In the genomic region with DNA sequence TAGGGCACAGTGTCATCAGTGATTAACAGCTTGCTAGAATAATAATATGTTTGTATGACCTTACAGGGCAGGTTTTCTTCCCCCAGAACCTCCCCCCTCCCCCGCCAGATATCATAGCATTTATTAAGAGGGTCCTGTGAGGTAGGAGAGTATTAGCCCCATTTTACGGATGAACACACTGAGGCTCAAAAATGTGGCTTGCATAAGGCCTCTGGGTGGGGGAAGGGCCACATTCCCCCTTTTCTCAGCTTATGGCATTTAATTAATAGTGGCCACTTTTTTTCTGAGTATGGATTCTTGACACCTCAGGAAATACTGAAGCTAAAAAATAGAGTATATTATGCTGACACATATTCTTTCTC, we compare ENCODE assay signal across 9 cellular contexts. TPM values are rescaled to one million over a fixed set of nuclear protein-coding genes. Genes with fewer than 3 reads are reported as not detected.
DNase-seq lines count a peak whose midpoint lies in the region; ATAC-seq and TF ChIP-seq lines count a peak whose summit lies in the region.
"Had no signal": no experiment of that assay in that cellular context is flagged by ENCODE, and none has a peak within 500 bp of the region (broad histone marks: within the 10 kb centered on the region; RNA-seq: fewer than 3 reads in every experiment).

No MANE protein-coding gene starts in this region.

- H3K27ac ChIP-seq in right atrium auricular region (peak overlapping the region; percentile 95 to 96), mucosa of rectum (ENCODE audit: low read depth in 2 of 2, low read length in 2 of 2) (peak overlapping the region; percentile 77 to 80), urinary bladder (ENCODE audit: low read depth) (peak overlapping the region; percentile 19)

- DNase-seq in right atrium auricular region (ENCODE audit: low spot score) (no peak), left ventricle myocardium superior (no peak), choroid plexus epithelial cell (ENCODE audit: low read depth) (no peak), HUDEP-2 (lab: John Stamatoyannopoulos, UW; ENCODE audit: unreplicated experiment in 76 of 76) (no peak), SKM-1 treated with dmso at 0.1 percent for 144 hours (lab: John Stamatoyannopoulos, UW; ENCODE audit: unreplicated experiment) (no peak)
- DNase-seq: DND-41 had no signal

- TF ChIP-seq CTCF in right atrium auricular region (IDR thresholded peaks at IDR 0.05), result no peak
- no peak for TF ChIP-seq CTCF in choroid plexus epithelial cell (conservative IDR thresholded peaks at IDR 0.05; ENCODE audit: low read depth, low read length)

- H3K36me3 ChIP-seq in right atrium auricular region (no peaks in the 10 kb centered on the region), mucosa of rectum (ENCODE audit: control insufficient read depth in 2 of 2, insufficient read depth in 2 of 2, low read length in 2 of 2) (no peaks in the 10 kb centered on the region), urinary bladder (ENCODE audit: insufficient read depth) (no peaks in the 10 kb centered on the region)

- H3K9me3 ChIP-seq in right atrium auricular region, result no peaks in the 10 kb centered on the region
- H3K9me3 ChIP-seq in mucosa of rectum (ENCODE audit: control insufficient read depth in 2 of 2, low read length in 2 of 2), result no peaks in the 10 kb centered on the region

- intact Hi-C loops in left ventricle myocardium superior (cut with micrococcal nuclease), result loop anchor here (10.0 kb wide), 2 partner anchors 57 to 63 kb away; no protein-coding TSS in a partner anchor

- 78% methylated on average over 2 of the region's 2 CpGs for WGBS in urinary bladder

- ATAC-seq in left ventricle myocardium superior (no peak), GM18858 (IDR thresholded peaks at IDR 0.05; ENCODE audit: unreplicated experiment) (no peak)

- peaks cover 0 to 60% of the 10 kb centered on the region in 2 donors for H3K4me1 ChIP-seq in right atrium auricular region
- H3K4me1 ChIP-seq in mucosa of rectum (ENCODE audit: control insufficient read depth in 2 of 2, insufficient read depth in 2 of 2, low read length in 2 of 2), result peaks cover 5 to 6% of the 10 kb centered on the region in 2 donors
- H3K4me1 ChIP-seq in urinary bladder (ENCODE audit: insufficient read depth), result no peaks in the 10 kb centered on the region

- H3K4me3 ChIP-seq in right atrium auricular region (peak overlapping the region; percentile 83 to 89), choroid plexus epithelial cell (ENCODE audit: low read depth, low read length) (peak overlapping the region; percentile 91), mucosa of rectum (ENCODE audit: low read length in 2 of 2) (peak overlapping the region; percentile 83 to 95), urinary bladder (ENCODE audit: low read depth, low read length) (no peak overlapping the region)

- H3K9ac ChIP-seq in mucosa of rectum (ENCODE audit: low read depth in 1 of 2, low read length in 2 of 2), result peak overlapping the region in 1 of 2 donors; percentile 73

- H3K27me3 ChIP-seq in right atrium auricular region (no peaks in the 10 kb centered on the region), mucosa of rectum (ENCODE audit: control insufficient read depth in 2 of 2, insufficient read depth in 2 of 2, low read length in 2 of 2) (no peaks in the 10 kb centered on the region)

RNA-seq across cellular contexts. Expression of a gene that starts 2.9 kb away (rescaled TPM):
- 10 to 100 TPM; 30.6 to 61.2 TPM for total RNA-seq in right atrium auricular region
- total RNA-seq in left ventricle myocardium superior, result 59.9 TPM
- total RNA-seq in urinary bladder, result 26.6 TPM
- 50.3 TPM for polyA plus RNA-seq in urinary bladder

Comparison
In these comparisons a context has a peak if more than half of its experiments do, and no peak if none do; other contexts are left out.
1. H3K27ac ChIP-seq: peak in every context shown above with its lines; median percentile 96 in right atrium auricular region; 78 in mucosa of rectum; 19 in urinary bladder.